ENCODE assay signal across 7 cellular contexts in genomic region chr6:5005038-5005433, GRCh38. TPM values are rescaled to one million over a fixed set of nuclear protein-coding genes. Genes with fewer than 3 reads are reported as not detected.
A peak's percentile ranks its signal among the peaks of the same experiment; 100 is the strongest.
DNase-seq lines count a peak whose midpoint lies in the region; ATAC-seq, FAIRE-seq and TF ChIP-seq lines count a peak whose summit lies in the region.
"Not testable (repeated sequence)": the region's sequence is repeated elsewhere in the genome, so short reads cannot be mapped to it uniquely, and the experiment has no call there.

No MANE protein-coding gene starts in this region.

- FAIRE-seq in K562 (lab: Jason Lieb, UNC) = not testable (repeated sequence)

- not testable (repeated sequence) for TF ChIP-seq RAD21 in K562 (CRISPR knock-in tag; conservative IDR thresholded peaks at IDR 0.05 in 1 of 2, IDR thresholded peaks at IDR 0.05 in 1 of 2)

- not testable (repeated sequence) for H3K79me2 ChIP-seq in K562 (ENCODE audit: control insufficient read depth, insufficient read depth, low read length); parathyroid adenoma

- POLR2A ChIA-PET in CD8-positive, alpha-beta memory T cell (lab: Charles Lee); T-cell (lab: Charles Lee): not testable (repeated sequence)
- POLR2A ChIA-PET in K562 (lab: Yijun Ruan, JAX) = interaction anchor here (0.7 kb wide), 1 partner anchor 520 kb away, joined by 3 read pairs; no protein-coding TSS in a partner anchor

- DNase-seq in CD8-positive, alpha-beta memory T cell; T-cell; K562 (ENCODE audit: extremely low read depth in 1 of 4, low spot score in 3 of 4); naive B cell: not testable (repeated sequence)

- H3K9ac ChIP-seq in K562 (ENCODE audit: insufficient read depth in 1 of 2, low read depth in 2 of 2, low read length in 2 of 2); parathyroid adenoma: not testable (repeated sequence)

- peak overlapping the region in 2 of 7 donors; percentile 6 to 20 for H3K4me3 Mint-ChIP-seq in CD8-positive, alpha-beta memory T cell
- H3K4me3 Mint-ChIP-seq in IgD-negative memory B cell = peak overlapping the region in 3 of 4 donors; percentile 39 to 91 (median 55)
- H3K4me3 Mint-ChIP-seq in T-cell = peak overlapping the region; percentile 24 to 89 (median 86)
- peak overlapping the region; percentile 89 for H3K4me3 Mint-ChIP-seq in activated T-helper 17 cell treated with anti-CD3 and anti-CD28 coated beads, Interleukin-2, amount 50 U/mL, for 72 hours
- peak overlapping the region in 6 of 8 donors; percentile 22 to 97 (median 71) for H3K4me3 Mint-ChIP-seq in naive B cell

- H2AFZ ChIP-seq in K562 (ENCODE audit: low read depth, low read length) = peak overlapping the region; percentile 100
- H2AFZ ChIP-seq in parathyroid adenoma = peak overlapping the region; percentile 94

- not testable (repeated sequence) for H3K27ac ChIP-seq in CD8-positive, alpha-beta memory T cell (ENCODE audit: low read depth, low read length); K562 (ENCODE audit: extremely low read depth, low read depth, low read length)
- H3K27ac ChIP-seq in parathyroid adenoma = peak overlapping the region; percentile 62

- not testable (repeated sequence) for TF ChIP-seq CTCF in K562 (IDR thresholded peaks at IDR 0.05 in 2 of 3, conservative IDR thresholded peaks at IDR 0.05 in 1 of 3; ENCODE audit: insufficient read depth in 2 of 3, low read depth in 1 of 3, low read length in 3 of 3); parathyroid adenoma (IDR thresholded peaks at IDR 0.05)

- H3K36me3 Mint-ChIP-seq in CD8-positive, alpha-beta memory T cell = peaks cover 0 to 21% (median 0%) of the 10 kb centered on the region in 3 donors
- H3K36me3 Mint-ChIP-seq in IgD-negative memory B cell, naive B cell: not testable (repeated sequence)
- peaks cover 17% of the 10 kb centered on the region for H3K36me3 Mint-ChIP-seq in T-cell
- H3K36me3 Mint-ChIP-seq in activated T-helper 17 cell treated with anti-CD3 and anti-CD28 coated beads, Interleukin-2, amount 50 U/mL, for 72 hours (ENCODE audit: low read depth) = peaks cover 13% of the 10 kb centered on the region

- WGBS in K562 (ENCODE audit: insufficient coverage, low coverage, missing lambda C conversion rate) = 87% methylated on average over 5 of the region's 5 CpGs

- H3K27ac Mint-ChIP-seq in CD8-positive, alpha-beta memory T cell = peak overlapping the region in 5 of 8 donors; percentile 54 to 98 (median 95)
- H3K27ac Mint-ChIP-seq in IgD-negative memory B cell, naive B cell: not testable (repeated sequence)
- peak overlapping the region; percentile 93 to 96 for H3K27ac Mint-ChIP-seq in T-cell
- H3K27ac Mint-ChIP-seq in activated T-helper 17 cell treated with anti-CD3 and anti-CD28 coated beads, Interleukin-2, amount 50 U/mL, for 72 hours = peak overlapping the region; percentile 93

- H3K27me3 ChIP-seq in CD8-positive, alpha-beta memory T cell (ENCODE audit: insufficient read depth, low read length, poor library complexity, severe bottlenecking); K562 (ENCODE audit: control insufficient read depth in 2 of 2, insufficient read depth in 2 of 2, low read length in 2 of 2); parathyroid adenoma (ENCODE audit: control insufficient read depth, insufficient read depth, low read length): not testable (repeated sequence)

- not testable (repeated sequence) for H3K27me3 Mint-ChIP-seq in CD8-positive, alpha-beta memory T cell; IgD-negative memory B cell; T-cell; activated T-helper 17 cell treated with anti-CD3 and anti-CD28 coated beads, Interleukin-2, amount 50 U/mL, for 72 hours; naive B cell

- not testable (repeated sequence) for H3K9me1 ChIP-seq in K562 (ENCODE audit: control insufficient read depth, insufficient read depth, low read length)

- peaks cover 8 to 19% (median 12%) of the 10 kb centered on the region in 3 donors for H3K4me1 Mint-ChIP-seq in CD8-positive, alpha-beta memory T cell
- H3K4me1 Mint-ChIP-seq in IgD-negative memory B cell (peaks cover 2 to 11% (median 9%) of the 10 kb centered on the region in 3 donors), T-cell (peaks cover 0 to 18% (median 14%) of the 10 kb centered on the region in 3 donors), naive B cell (peaks cover 6 to 14% (median 13%) of the 10 kb centered on the region in 3 donors)
- not testable (repeated sequence) for H3K4me1 Mint-ChIP-seq in activated T-helper 17 cell treated with anti-CD3 and anti-CD28 coated beads, Interleukin-2, amount 50 U/mL, for 72 hours

- TF ChIP-seq EP300 in K562 (IDR thresholded peaks at IDR 0.05; ENCODE audit: low read length) = not testable (repeated sequence)

- intact Hi-C loops in K562 (cut with micrococcal nuclease) = not testable (repeated sequence)

- H3K9me3 ChIP-seq in CD8-positive, alpha-beta memory T cell (ENCODE audit: low read length); K562 (replicated peaks; ENCODE audit: control insufficient read depth, insufficient read depth, low read depth, low read length); parathyroid adenoma (ENCODE audit: control insufficient read depth, low read length): not testable (repeated sequence)

- not testable (repeated sequence) for ATAC-seq in T-cell (replicated peaks in 1 of 4); activated T-helper 17 cell treated with anti-CD3 and anti-CD28 coated beads, Interleukin-2, amount 50 U/mL, for 72 hours (replicated peaks); K562; naive B cell (ENCODE audit: low read depth in 2 of 2)

- not testable (repeated sequence) for H4K20me1 ChIP-seq in K562 (replicated peaks; ENCODE audit: control insufficient read depth, insufficient read depth, low read length)

- in situ Hi-C loops in K562 (cut with MboI) = not testable (repeated sequence)

- BruUV-seq in K562 (replicated peaks; lab: Mats Ljungman, UMichigan) = not testable (repeated sequence)

- H3K4me3 ChIP-seq in CD8-positive, alpha-beta memory T cell (ENCODE audit: low read length); K562; parathyroid adenoma (ENCODE audit: low read depth, low read length): not testable (repeated sequence)

- CTCF ChIA-PET in CD8-positive, alpha-beta memory T cell (lab: Charles Lee); K562 (lab: Yijun Ruan, JAX; ENCODE audit: low intra/inter-chr PET ratio): not testable (repeated sequence)
- CTCF ChIA-PET in T-cell (lab: Charles Lee) = interaction anchor here in 1 of 2 donors (0.9 kb wide), 1 partner anchor 22 kb away, joined by 5 read pairs; no protein-coding TSS in a partner anchor

- not testable (repeated sequence) for H3K4me2 ChIP-seq in K562 (ENCODE audit: insufficient read depth, low read length); parathyroid adenoma (ENCODE audit: low read length)

- not testable (repeated sequence) for TF ChIP-seq POLR2A in K562 (conservative IDR thresholded peaks at IDR 0.05)

- H3K36me3 ChIP-seq in CD8-positive, alpha-beta memory T cell (ENCODE audit: insufficient read depth, low read length); parathyroid adenoma (ENCODE audit: control insufficient read depth, insufficient read depth, low read length): not testable (repeated sequence)
- peaks cover 19% of the 10 kb centered on the region for H3K36me3 ChIP-seq in K562 (ENCODE audit: control insufficient read depth, insufficient read depth, low read length)

- H3K4me1 ChIP-seq in CD8-positive, alpha-beta memory T cell (ENCODE audit: insufficient read depth, low read length); parathyroid adenoma: not testable (repeated sequence)
- peaks cover 5 to 15% of the 10 kb centered on the region in 2 experiments; a peak in 4 of 5 replicates for H3K4me1 ChIP-seq in K562 (replicated peaks in 1 of 2; ENCODE audit: control insufficient read depth in 2 of 2, insufficient read depth in 2 of 2, low read length in 2 of 2)

- not testable (repeated sequence) for H3K9me3 Mint-ChIP-seq in CD8-positive, alpha-beta memory T cell; IgD-negative memory B cell; T-cell; activated T-helper 17 cell treated with anti-CD3 and anti-CD28 coated beads, Interleukin-2, amount 50 U/mL, for 72 hours; naive B cell

RNA-seq across cellular contexts. Expression of gene RPP40, which starts 1.2 kb away (rescaled TPM):
- total RNA-seq in CD8-positive, alpha-beta memory T cell = 10 to 100 TPM; 20.6 to 23.2 TPM
- polyA plus RNA-seq in CD8-positive, alpha-beta memory T cell = 11.0 TPM
- polyA plus RNA-seq in IgD-negative memory B cell (11.2 TPM), K562 (2011; rRNA removed) (15.9 and 22.6 TPM in 2 replicates), K562 (2014; fragmentation: Illumina TruSeq; extraction: Trizol) (48.2 and 51.2 TPM in 2 replicates), K562 (2014; fragmentation: Nextera tagmentation; extraction: Ambion mirVana) (100 to 1,000 TPM; 103 to 114 TPM), K562 (2014; rRNA removed) (35.7 and 46.6 TPM in 2 replicates), naive B cell (ENCODE audit: low read depth in 6 of 6) (10 to 100 TPM; 12.0 to 22.2 (median 18.8) TPM)
- total RNA-seq in T-cell (1 to 10 TPM; 2.0 to 7.8 (median 4.8) TPM), K562 (2014; rRNA removed) (34.7 and 41.1 TPM in 2 replicates), K562 (2014; rRNA removed; fragmentation: Illumina TruSeq; extraction: Trizol) (39.9 and 41.0 TPM in 2 replicates), K562 (2015; rRNA removed; fragmentation: Illumina TruSeq; extraction: Trizol) (36.4 and 39.0 TPM in 2 replicates), K562 (2021) (28.1 and 30.2 TPM in 2 replicates)
- 10 to 100 TPM in 1 of 2 donors, 1 to 10 TPM in 1; 8.0 to 19.4 TPM for total RNA-seq in activated T-helper 17 cell treated with anti-CD3 and anti-CD28 coated beads, Interleukin-2, amount 50 U/mL, for 72 hours
- total RNA-seq in K562 (2011; cell fraction: chromatin; rRNA removed; ENCODE audit: low replicate concordance) = 10.1 and 10.8 TPM in 2 replicates
- 7.1 and 8.8 TPM in 2 replicates for total RNA-seq in K562 (2011; cell fraction: nucleolus; rRNA removed)
- 7.9 and 13.3 TPM in 2 replicates for total RNA-seq in K562 (2011; cell fraction: nucleoplasm; rRNA removed)
- 8.4 and 11.0 TPM in 2 replicates for polyA plus RNA-seq in K562 (2011; cell fraction: cytosol; rRNA removed)
- polyA plus RNA-seq in K562 (2011; cell fraction: nucleus; rRNA removed) = 12.8 and 16.4 TPM in 2 replicates
- 16.5 and 38.9 TPM in 2 replicates for polyA plus RNA-seq in K562 (2012)
- polyA minus RNA-seq in K562 (2011; rRNA and poly(A)+ RNA removed) = 17.4 and 17.6 TPM in 2 replicates
- polyA minus RNA-seq in K562 (2011; cell fraction: cytosol; rRNA and poly(A)+ RNA removed) = 6.8 and 8.6 TPM in 2 replicates
- polyA minus RNA-seq in K562 (2011; cell fraction: nucleus; rRNA and poly(A)+ RNA removed) = 9.7 and 17.2 TPM in 2 replicates
